Comparison of ENCODE assay signal across 8 cellular contexts in genomic region chr19:6425732-6426686, GRCh38. TPM values are rescaled to one million over a fixed set of nuclear protein-coding genes. Genes with fewer than 3 reads are reported as not detected.
DNase-seq lines count a peak whose midpoint lies in the region; ATAC-seq, FAIRE-seq and TF ChIP-seq lines count a peak whose summit lies in the region.

No MANE protein-coding gene starts in this region.

- H3F3A ChIP-seq in PC-9 (ENCODE audit: insufficient read depth, low read depth), result no peaks in the 10 kb centered on the region

- no peaks in the 10 kb centered on the region for H3K9me2 ChIP-seq in PC-9 (ENCODE audit: insufficient read depth)

- CTCF ChIA-PET in PC-9 (lab: Charles Lee), result interaction anchor here (0.6 kb wide), 1 partner anchor 140 kb away, joined by 4 read pairs; no protein-coding TSS in a partner anchor
- CTCF ChIA-PET in H1 (lab: Charles Lee; ENCODE audit: partially characterized antibody), result interaction anchor here (0.6 to 1.6 kb wide), 5 partner anchors 8 to 56 kb away, joined by 3 to 7 read pairs (median 3); partner anchors contain the start of genes ALKBH7, DENND1C and SLC25A41

- H2AK5ac ChIP-seq in H1 (ENCODE audit: low read depth, low read length), result peak overlapping the region; percentile 91

- H3K27ac ChIP-seq in PC-9 (peak overlapping the region; percentile 18; the same call in 1 of the 2 replicates), H1 (ENCODE audit: low read depth, low read length) (no peak overlapping the region), prostate gland (peak overlapping the region; percentile 68 to 73)

- peak overlapping the region; percentile 66 for H4K8ac ChIP-seq in H1 (ENCODE audit: extremely low read depth, insufficient read depth, low read length)

- peak overlapping the region; percentile 67; the same call in 1 of the 2 replicates for H3K18ac ChIP-seq in H1 (ENCODE audit: extremely low read depth, low read length)

- peak overlapping the region; percentile 73 for H4K5ac ChIP-seq in H1 (ENCODE audit: insufficient read length, low read depth, low read length)

- H2AFZ ChIP-seq in PC-9 (peak overlapping the region; percentile 73), H1 (ENCODE audit: low read length) (0 out of 2 replicates have a peak overlapping the region, but pooled peaks have one; percentile 6)

- peak overlapping the region; percentile 48 for H3K4ac ChIP-seq in H1 (replicated peaks; ENCODE audit: insufficient read length, low read depth, low read length)

- intact Hi-C loops in PC-9 (cut with micrococcal nuclease; ENCODE audit: unreplicated experiment), result loop anchor here (1.0 kb wide), 2 partner anchors 33 to 54 kb away; partner anchors contain the start of genes ALKBH7 and GTF2F1
- intact Hi-C loops in prostate gland (cut with DNase I), result loop anchor here (2.0 kb wide), 1 partner anchor 33 kb away; the partner anchor contains the start of gene GTF2F1

- FAIRE-seq in GM12892 (lab: Jason Lieb, UNC) (peak; percentile 40), H1 (lab: Jason Lieb, UNC) (no peak)

- H3K56ac ChIP-seq in H1 (replicated peaks; ENCODE audit: insufficient read length, low read depth, low read length), result peak overlapping the region; percentile 28

- peak overlapping the region; percentile 71; the same call in 1 of the 2 replicates for H2BK12ac ChIP-seq in H1 (ENCODE audit: low read depth, low read length)

- BruUV-seq in PC-9 (replicated peaks; lab: Mats Ljungman, UMichigan), result TSS peak; percentile 87

- no peak overlapping the region for H3K23ac ChIP-seq in H1 (ENCODE audit: insufficient read length)

- H3K4me2 ChIP-seq in PC-9 (peak overlapping the region; percentile 44), H1 (ENCODE audit: insufficient read depth in 1 of 2, low read depth in 2 of 2, low read length in 2 of 2) (0 out of 4 replicates have a peak overlapping the region, but pooled peaks of 1 of the 2 experiments have one; percentile 10)

- H4K91ac ChIP-seq in H1 (replicated peaks; ENCODE audit: insufficient read length, low read length), result peak overlapping the region; percentile 93

- no peak overlapping the region for H2BK5ac ChIP-seq in H1 (ENCODE audit: low read depth, low read length)

- H2BK15ac ChIP-seq in H1 (ENCODE audit: low read length), result 0 out of 2 replicates have a peak overlapping the region, but pooled peaks have one; percentile 72

- no peak for TF ChIP-seq RAD21 in H1 (IDR thresholded peaks at IDR 0.05 in 1 of 2, conservative IDR thresholded peaks at IDR 0.05 in 1 of 2; ENCODE audit: low read depth in 2 of 2, low read length in 2 of 2)

- TF ChIP-seq CTCF in PC-9 (conservative IDR thresholded peaks at IDR 0.05), result no peak
- peak; percentile 3 to 41 (median 31); a peak in 2 of 4 replicates for TF ChIP-seq CTCF in H1 (IDR thresholded peaks at IDR 0.05; ENCODE audit: control extremely low read depth in 1 of 3, insufficient read depth in 1 of 3, low read depth in 1 of 3, low read length in 3 of 3)
- TF ChIP-seq CTCF in prostate gland (IDR thresholded peaks at IDR 0.05), result no peak

- no peak overlapping the region for H2BK20ac ChIP-seq in H1 (ENCODE audit: low read length)

- H4K20me1 ChIP-seq in PC-9 (ENCODE audit: insufficient read depth) (peaks cover 29% of the 10 kb centered on the region), H1 (replicated peaks in 1 of 2; ENCODE audit: control insufficient read depth in 1 of 2, insufficient read depth in 2 of 2, low read length in 2 of 2) (peaks cover 30% of the 10 kb centered on the region in 2 experiments)

- no peaks in the 10 kb centered on the region for H3K36me3 ChIP-seq in PC-9 (ENCODE audit: low read depth)
- peaks cover 6 to 14% (median 12%) of the 10 kb centered on the region in 4 experiments; a peak in 7 of 8 replicates for H3K36me3 ChIP-seq in H1 (ENCODE audit: control insufficient read depth in 2 of 4, insufficient read depth in 4 of 4, low read length in 3 of 4)
- no peaks in the 10 kb centered on the region for H3K36me3 ChIP-seq in prostate gland

- H3K23me2 ChIP-seq in H1 (ENCODE audit: low read depth, low read length), result peaks cover 8% of the 10 kb centered on the region

- ATAC-seq in HG02981 (IDR thresholded peaks at IDR 0.05; ENCODE audit: unreplicated experiment), result no peak
- ATAC-seq in GM18870 (IDR thresholded peaks at IDR 0.05; ENCODE audit: unreplicated experiment), result no peak
- no peak for ATAC-seq in HG03280 (IDR thresholded peaks at IDR 0.05; ENCODE audit: unreplicated experiment)

- H3K9ac ChIP-seq in H1 (replicated peaks in 1 of 4; ENCODE audit: extremely low read depth in 1 of 4, low read depth in 3 of 4, low read length in 3 of 4), result no peak overlapping the region

- 94% methylated on average over 23 of the region's 23 CpGs; no CpG with 5 or more reads in 1 of the 2 experiments for WGBS in H1 (ENCODE audit: extremely low coverage in 1 of 2, insufficient coverage in 1 of 2, insufficient read length in 1 of 2, insufficient replicate concordance in 2 of 2, low coverage in 1 of 2, low lambda C conversion rate in 2 of 2, missing lambda C conversion rate in 1 of 2), 2 experiments
- WGBS in prostate gland, result 93% methylated on average over 23 of the region's 23 CpGs

- DNase-seq in GM12892 (ENCODE audit: insufficient read length) (no peak), PC-9 (no peak), H1 (ENCODE audit: low read depth in 1 of 2, low spot score in 2 of 2) (no peak), prostate gland (ENCODE audit: low spot score) (no peak)
- DNase-seq in NK-92 treated with Interleukin-12 subunit alpha and Interleukin-12 subunit beta, amount 100 ng/mL, for 24 hours (lab: John Stamatoyannopoulos, UW), result no peak

- peak overlapping the region; percentile 90 for H2BK120ac ChIP-seq in H1 (replicated peaks; ENCODE audit: low read depth, low read length)

- H3K14ac ChIP-seq in H1 (ENCODE audit: insufficient read length), result no peak overlapping the region

- peaks cover 10% of the 10 kb centered on the region for H3K4me1 ChIP-seq in PC-9 (replicated peaks; ENCODE audit: insufficient read depth)
- peaks cover 0 to 4% (median 0%) of the 10 kb centered on the region in 4 experiments; a peak in 2 of 7 replicates for H3K4me1 ChIP-seq in H1 (replicated peaks in 1 of 4; ENCODE audit: control insufficient read depth in 3 of 4, insufficient read depth in 4 of 4, low read length in 3 of 4)
- H3K4me1 ChIP-seq in prostate gland (replicated peaks), result peaks cover 5% of the 10 kb centered on the region

- H3K27me3 ChIP-seq in PC-9 (ENCODE audit: insufficient read depth, low read depth), result no peaks in the 10 kb centered on the region
- peaks cover 0 to 6% (median 0%) of the 10 kb centered on the region in 4 experiments; a peak in 2 of 7 replicates for H3K27me3 ChIP-seq in H1 (replicated peaks in 1 of 4; ENCODE audit: control insufficient read depth in 3 of 4, extremely low read depth in 1 of 4, insufficient read depth in 3 of 4, low read length in 3 of 4)
- no peaks in the 10 kb centered on the region for H3K27me3 ChIP-seq in prostate gland (replicated peaks; ENCODE audit: insufficient read depth)

- H3K4me3 ChIP-seq in PC-9 (no peak overlapping the region), H1 (ENCODE audit: extremely low read depth in 1 of 4, insufficient read depth in 2 of 4, low read depth in 3 of 4, low read length in 4 of 4) (peak overlapping the region in 1 of 4 experiments; percentile 21; a peak in 1 of 8 replicates), prostate gland (no peak overlapping the region)

- H3K9me3 ChIP-seq in PC-9 (ENCODE audit: insufficient read depth, low read depth) (no peaks in the 10 kb centered on the region), H1 (ENCODE audit: insufficient read depth in 2 of 2, low read depth in 1 of 2, low read length in 1 of 2) (peaks cover 0 to 5% of the 10 kb centered on the region in 2 experiments; a peak in 2 of 4 replicates), prostate gland (no peaks in the 10 kb centered on the region)

- peaks cover 31% of the 10 kb centered on the region for H3K79me2 ChIP-seq in PC-9 (ENCODE audit: low read depth)
- H3K79me2 ChIP-seq in H1 (ENCODE audit: control insufficient read depth in 1 of 2, insufficient read depth in 2 of 2, low read length in 2 of 2), result peaks cover 31 to 32% of the 10 kb centered on the region in 2 experiments

- no peak for TF ChIP-seq EP300 in H1 (IDR thresholded peaks at IDR 0.05; ENCODE audit: borderline replicate concordance in 1 of 2, low read depth in 2 of 2, low read length in 2 of 2)

- TF ChIP-seq POLR2A in GM12892 (IDR thresholded peaks at IDR 0.05; ENCODE audit: low read depth, low read length) (no peak), H1 (IDR thresholded peaks at IDR 0.05; ENCODE audit: control extremely low read depth in 1 of 2, low read depth in 2 of 2, low read length in 2 of 2) (no peak), prostate gland (IDR thresholded peaks at IDR 0.05) (no peak)

- H3K79me1 ChIP-seq in H1 (ENCODE audit: low read depth, low read length), result peaks cover 2% of the 10 kb centered on the region; the same call in 1 of the 2 replicates

- POLR2A ChIA-PET in PC-9 (lab: Charles Lee; ENCODE audit: unreplicated experiment), result no interaction called here
- POLR2A ChIA-PET in H1 (lab: Charles Lee; ENCODE audit: partially characterized antibody), result interaction anchor here (0.6 to 2.3 kb wide), 10 partner anchors 10 to 154 kb away, joined by 3 to 15 read pairs (median 4); partner anchors contain the start of genes ALKBH7, GTF2F1, SLC25A23 and TUBB4A

RNA-seq across cellular contexts. Expression of gene KHSRP, which starts 1.4 kb away (rescaled TPM):
- polyA plus RNA-seq in GM12892 (2012; ENCODE audit: missing spikeins), result 96.5 TPM
- 201 and 288 TPM in 2 replicates for total RNA-seq in PC-9 (2021)
- 573 and 582 TPM in 2 replicates for total RNA-seq in H1 (2021; fragmentation: NEBNext Ultra II Directional; extraction: Animal tissue kit (Norgen Biotek cat#: 25700))
- 143 and 235 TPM in 2 replicates for polyA plus RNA-seq in H1 (2011; rRNA removed)
- polyA plus RNA-seq in H1 (2011; cell fraction: cytosol; rRNA removed), result 164 TPM
- 312 TPM for polyA plus RNA-seq in H1 (2011; cell fraction: nucleus; rRNA removed)
- 535 to 570 TPM (median 550 TPM) in 4 replicates for polyA plus RNA-seq in H1 (2012, experiment 1 of 2)
- 371 TPM for polyA plus RNA-seq in H1 (2012, experiment 2 of 2)
- 276 TPM for polyA plus RNA-seq in H1 (2013, experiment 1 of 2)
- polyA plus RNA-seq in H1 (2013, experiment 2 of 2), result 265 TPM
- 157 and 182 TPM in 2 replicates for polyA minus RNA-seq in H1 (2011; rRNA and poly(A)+ RNA removed)
- polyA minus RNA-seq in H1 (2011; cell fraction: cytosol; rRNA and poly(A)+ RNA removed), result 249 TPM
- 152 TPM for polyA minus RNA-seq in H1 (2011; cell fraction: nucleus; rRNA and poly(A)+ RNA removed)
- 100 to 1,000 TPM; 146 to 277 TPM for total RNA-seq in prostate gland

RNA-seq across cellular contexts. Expression of gene SLC25A41, which starts 7.6 kb away (rescaled TPM):
- polyA plus RNA-seq in GM12892 (2012; ENCODE audit: missing spikeins), result 0.87 TPM
- total RNA-seq in PC-9 (2021) (not detected in 2 replicates), prostate gland (under 1 TPM; 0.18 to 0.57 TPM)
- total RNA-seq in H1 (2021; fragmentation: NEBNext Ultra II Directional; extraction: Animal tissue kit (Norgen Biotek cat#: 25700)), result 0.77 TPM in 1 of 2 replicates, not detected in the other
- polyA plus RNA-seq in H1 (2011; rRNA removed), result 0.50 and 0.72 TPM in 2 replicates
- polyA plus RNA-seq in H1 (2011; cell fraction: cytosol; rRNA removed), result 0.97 TPM
- polyA plus RNA-seq in H1 (2011; cell fraction: nucleus; rRNA removed), result 2.2 TPM
- 0.55 to 1.2 TPM (median 0.88 TPM) in 4 replicates for polyA plus RNA-seq in H1 (2012, experiment 1 of 2)
- polyA plus RNA-seq in H1 (2012, experiment 2 of 2), result 0.83 TPM
- polyA plus RNA-seq in H1 (2013, experiment 1 of 2), result 0.22 TPM
- 0.22 TPM for polyA plus RNA-seq in H1 (2013, experiment 2 of 2)
- 0.38 TPM in 1 of 2 replicates, not detected in the other for polyA minus RNA-seq in H1 (2011; rRNA and poly(A)+ RNA removed)
- polyA minus RNA-seq in H1 (2011; cell fraction: cytosol; rRNA and poly(A)+ RNA removed), result not detected
- not detected for polyA minus RNA-seq in H1 (2011; cell fraction: nucleus; rRNA and poly(A)+ RNA removed)

RNA-seq across cellular contexts. Expression of gene GTF2F1, which starts 33.0 kb away (rescaled TPM):
- 31.4 TPM for polyA plus RNA-seq in GM12892 (2012; ENCODE audit: missing spikeins)
- total RNA-seq in PC-9 (2021), result 40.9 and 43.8 TPM in 2 replicates
- total RNA-seq in H1 (2021; fragmentation: NEBNext Ultra II Directional; extraction: Animal tissue kit (Norgen Biotek cat#: 25700)), result 56.3 and 60.8 TPM in 2 replicates
- 29.3 and 38.5 TPM in 2 replicates for polyA plus RNA-seq in H1 (2011; rRNA removed)
- polyA plus RNA-seq in H1 (2011; cell fraction: cytosol; rRNA removed), result 62.3 TPM
- 44.0 TPM for polyA plus RNA-seq in H1 (2011; cell fraction: nucleus; rRNA removed)
- 62.5 to 69.8 TPM (median 66.6 TPM) in 4 replicates for polyA plus RNA-seq in H1 (2012, experiment 1 of 2)
- 35.4 TPM for polyA plus RNA-seq in H1 (2012, experiment 2 of 2)
- polyA plus RNA-seq in H1 (2013, experiment 1 of 2), result 56.6 TPM
- polyA plus RNA-seq in H1 (2013, experiment 2 of 2), result 49.7 TPM
- polyA minus RNA-seq in H1 (2011; rRNA and poly(A)+ RNA removed), result 30.4 TPM in 2 replicates
- 33.5 TPM for polyA minus RNA-seq in H1 (2011; cell fraction: cytosol; rRNA and poly(A)+ RNA removed)
- 13.9 TPM for polyA minus RNA-seq in H1 (2011; cell fraction: nucleus; rRNA and poly(A)+ RNA removed)
- total RNA-seq in prostate gland, result 10 to 100 TPM; 70.7 to 82.7 TPM

RNA-seq across cellular contexts. Expression of gene SLC25A23, which starts 33.6 kb away (rescaled TPM):
- polyA plus RNA-seq in GM12892 (2012; ENCODE audit: missing spikeins), result 38.4 TPM
- total RNA-seq in PC-9 (2021), result 57.5 and 59.5 TPM in 2 replicates
- 48.1 and 54.0 TPM in 2 replicates for total RNA-seq in H1 (2021; fragmentation: NEBNext Ultra II Directional; extraction: Animal tissue kit (Norgen Biotek cat#: 25700))
- 18.0 and 31.5 TPM in 2 replicates for polyA plus RNA-seq in H1 (2011; rRNA removed)
- polyA plus RNA-seq in H1 (2011; cell fraction: cytosol; rRNA removed), result 18.1 TPM
- polyA plus RNA-seq in H1 (2011; cell fraction: nucleus; rRNA removed), result 23.6 TPM
- 45.9 to 52.0 TPM (median 51.1 TPM) in 4 replicates for polyA plus RNA-seq in H1 (2012, experiment 1 of 2)
- polyA plus RNA-seq in H1 (2012, experiment 2 of 2), result 52.2 TPM
- polyA plus RNA-seq in H1 (2013, experiment 1 of 2), result 55.6 TPM
- 57.5 TPM for polyA plus RNA-seq in H1 (2013, experiment 2 of 2)
- polyA minus RNA-seq in H1 (2011; rRNA and poly(A)+ RNA removed), result 11.9 and 19.4 TPM in 2 replicates
- 33.5 TPM for polyA minus RNA-seq in H1 (2011; cell fraction: cytosol; rRNA and poly(A)+ RNA removed)
- polyA minus RNA-seq in H1 (2011; cell fraction: nucleus; rRNA and poly(A)+ RNA removed), result 17.9 TPM
- total RNA-seq in prostate gland, result 10 to 100 TPM; 66.2 to 91.3 TPM

RNA-seq across cellular contexts. Expression of gene CRB3, which starts 38.1 kb away (rescaled TPM):
- polyA plus RNA-seq in GM12892 (2012; ENCODE audit: missing spikeins), result 0.66 TPM
- total RNA-seq in PC-9 (2021), result 36.4 and 40.6 TPM in 2 replicates
- 21.1 and 24.6 TPM in 2 replicates for total RNA-seq in H1 (2021; fragmentation: NEBNext Ultra II Directional; extraction: Animal tissue kit (Norgen Biotek cat#: 25700))
- 24.6 and 33.7 TPM in 2 replicates for polyA plus RNA-seq in H1 (2011; rRNA removed)
- 19.3 TPM for polyA plus RNA-seq in H1 (2011; cell fraction: cytosol; rRNA removed)
- 16.0 TPM for polyA plus RNA-seq in H1 (2011; cell fraction: nucleus; rRNA removed)
- polyA plus RNA-seq in H1 (2012, experiment 1 of 2), result 12.4 to 17.6 TPM (median 16.4 TPM) in 4 replicates
- polyA plus RNA-seq in H1 (2012, experiment 2 of 2), result 18.0 TPM
- polyA plus RNA-seq in H1 (2013, experiment 1 of 2), result 17.0 TPM
- polyA plus RNA-seq in H1 (2013, experiment 2 of 2), result 19.9 TPM
- polyA minus RNA-seq in H1 (2011; rRNA and poly(A)+ RNA removed), result 6.2 and 6.6 TPM in 2 replicates
- polyA minus RNA-seq in H1 (2011; cell fraction: cytosol; rRNA and poly(A)+ RNA removed), result 14.1 TPM
- polyA minus RNA-seq in H1 (2011; cell fraction: nucleus; rRNA and poly(A)+ RNA removed), result 9.0 TPM
- 10 to 100 TPM; 23.1 to 39.3 TPM for total RNA-seq in prostate gland

Comparison
In these comparisons a context has a peak if more than half of its experiments do, and no peak if none do; other contexts are left out.
1. CTCF ChIP-seq: peak in H1 (3 of 3); none in PC-9 (single experiment) and prostate gland (0 of 4).